Comparison of ENCODE assay signal across 9 cellular contexts in the genomic region with DNA sequence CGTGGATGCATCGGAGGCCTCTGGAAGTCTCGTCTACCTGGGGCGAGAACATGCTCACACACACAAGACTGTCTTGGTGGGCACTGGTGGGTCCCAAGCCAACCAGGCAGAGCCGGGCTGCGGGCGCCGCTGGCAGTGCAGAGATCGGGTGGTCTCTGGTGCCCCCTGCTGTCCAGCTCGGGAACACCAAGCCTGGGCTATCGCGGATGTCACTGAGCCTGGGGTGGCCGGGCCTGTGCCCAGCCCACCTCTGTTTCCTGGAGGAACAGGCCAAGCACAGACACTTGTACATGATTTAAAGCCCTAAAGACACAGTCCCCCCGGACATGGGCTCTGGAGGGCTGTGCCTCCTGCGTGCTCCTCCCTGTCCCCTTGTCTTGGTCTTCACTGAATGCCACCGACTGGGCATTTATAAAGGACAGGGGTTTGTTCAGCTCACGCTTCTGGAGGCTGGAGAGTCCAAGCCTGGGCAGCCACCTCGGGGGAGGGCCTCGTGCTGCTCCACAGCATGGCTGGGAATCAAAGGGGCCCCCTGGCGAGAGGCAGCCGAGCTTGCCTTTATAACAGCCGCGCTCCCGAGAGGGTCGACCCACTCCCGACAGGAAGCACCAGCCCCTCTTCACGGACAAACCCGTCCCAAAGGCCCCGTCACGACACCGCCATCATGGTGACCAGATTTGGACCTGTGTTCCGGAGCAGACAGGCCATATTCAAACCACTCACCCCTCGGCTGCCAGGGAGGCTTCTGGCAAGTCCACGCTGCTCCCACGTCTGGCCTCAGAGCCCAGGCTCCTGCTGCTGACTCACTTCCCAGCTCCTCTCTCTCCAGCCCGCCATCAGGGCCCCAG. TPM values are rescaled to one million over a fixed set of nuclear protein-coding genes. Genes with fewer than 3 reads are reported as not detected.
A peak's percentile ranks its signal among the peaks of the same experiment; 100 is the strongest.
DNase-seq lines count a peak whose midpoint lies in the region; ATAC-seq and TF ChIP-seq lines count a peak whose summit lies in the region.
"Had no signal": no experiment of that assay in that cellular context is flagged by ENCODE, and none has a peak within 500 bp of the region (broad histone marks: within the 10 kb centered on the region; RNA-seq: fewer than 3 reads in every experiment).

No MANE protein-coding gene starts in this region.

- H3K36me3 ChIP-seq in HAP-1 (replicated peaks) (no peaks in the 10 kb centered on the region), colonic mucosa (no peaks in the 10 kb centered on the region), right lobe of liver (no peaks in the 10 kb centered on the region)

- DNase-seq in COLO829 (ENCODE audit: low spot score) (peak; percentile 67), HAP-1 (ENCODE audit: low spot score in 2 of 2) (peak; percentile 43 to 88), NCI-H2227 treated with DMSO at 0.1 percent for 48 hours (lab: John Stamatoyannopoulos, UW) (peak; percentile 39), colonic mucosa (peak; percentile 71), right lobe of liver (peak; percentile 70 to 80 (median 72))
- peak; percentile 83 for DNase-seq in activated CD4-positive, alpha-beta T cell treated with anti-CD3 and anti-CD28 coated beads, Interleukin-2, amount 50 U/mL, for 1 hour
- peak; percentile 51 to 77 (median 64) for DNase-seq in stimulated activated CD4-positive, alpha-beta T cell treated with anti-CD3 and anti-CD28 coated beads, TNF-alpha, amount 100 ng/mL, for 48 hours (ENCODE audit: low read depth in 3 of 3)

- intact Hi-C loops in colonic mucosa (cut with DNase I) (loop anchor here (2.0 to 10.0 kb wide), 2 partner anchors 83 to 1109 kb away; no protein-coding TSS in a partner anchor), right lobe of liver (cut with DNase I) (loop anchor here (2.0 to 5.0 kb wide), 2 partner anchors 85 to 87 kb away; no protein-coding TSS in a partner anchor)

- TF ChIP-seq POLR2A in right lobe of liver (IDR thresholded peaks at IDR 0.05) (no peak), GM18505 (IDR thresholded peaks at IDR 0.05; ENCODE audit: borderline replicate concordance, extremely low read depth, insufficient read depth, insufficient read length) (no peak)

- H3K27me3 ChIP-seq in HAP-1 (ENCODE audit: low read depth) (no peaks in the 10 kb centered on the region), colonic mucosa (no peaks in the 10 kb centered on the region), right lobe of liver (no peaks in the 10 kb centered on the region)

- H3K9me3 ChIP-seq in HAP-1 (no peaks in the 10 kb centered on the region), colonic mucosa (no peaks in the 10 kb centered on the region), right lobe of liver (no peaks in the 10 kb centered on the region)

- H3K27ac ChIP-seq in colonic mucosa (no peak overlapping the region), right lobe of liver (no peak overlapping the region)
- H3K27ac ChIP-seq: SK-N-MC had no signal

- peak; percentile 84 to 95 (median 93) for ATAC-seq in right lobe of liver
- no peak for ATAC-seq in GM18505 (IDR thresholded peaks at IDR 0.05; ENCODE audit: unreplicated experiment)

- in situ Hi-C loops in HAP-1 (cut with MboI; ENCODE audit: low sequenced_read_pairs), result loop anchor here (5.0 kb wide), 1 partner anchor 87 kb away; no protein-coding TSS in a partner anchor

- 21% methylated on average over 4 of the region's 36 CpGs for WGBS in right lobe of liver (ENCODE audit: insufficient coverage, low coverage, low lambda C conversion rate, missing lambda C conversion rate)

- H3K4me3 ChIP-seq in HAP-1 (no peak overlapping the region), colonic mucosa (no peak overlapping the region), right lobe of liver (no peak overlapping the region)
- H3K4me3 ChIP-seq: SK-N-MC had no signal

- H3K4me1 ChIP-seq in HAP-1 (no peaks in the 10 kb centered on the region), colonic mucosa (no peaks in the 10 kb centered on the region), right lobe of liver (no peaks in the 10 kb centered on the region)

- peak; percentile 88 for TF ChIP-seq CTCF in colonic mucosa (IDR thresholded peaks at IDR 0.05)
- peak; percentile 93 to 97 (median 94) for TF ChIP-seq CTCF in right lobe of liver (IDR thresholded peaks at IDR 0.05)

- H3K9ac ChIP-seq in colonic mucosa (ENCODE audit: low read depth in 2 of 2, low read length in 2 of 2), result no peak overlapping the region

RNA-seq across cellular contexts. Expression of a gene that starts 3.6 kb away (rescaled TPM):
- total RNA-seq in colonic mucosa (not detected), right lobe of liver (not detected)

RNA-seq across cellular contexts. Expression of a gene that starts 7.9 kb away (rescaled TPM):
- 100 to 1,000 TPM; 119 to 169 TPM for total RNA-seq in colonic mucosa
- total RNA-seq in right lobe of liver, result 10 to 100 TPM; 33.1 to 66.1 (median 45.8) TPM
